11 cellular contexts compared by ENCODE assay signal in the genomic region with DNA sequence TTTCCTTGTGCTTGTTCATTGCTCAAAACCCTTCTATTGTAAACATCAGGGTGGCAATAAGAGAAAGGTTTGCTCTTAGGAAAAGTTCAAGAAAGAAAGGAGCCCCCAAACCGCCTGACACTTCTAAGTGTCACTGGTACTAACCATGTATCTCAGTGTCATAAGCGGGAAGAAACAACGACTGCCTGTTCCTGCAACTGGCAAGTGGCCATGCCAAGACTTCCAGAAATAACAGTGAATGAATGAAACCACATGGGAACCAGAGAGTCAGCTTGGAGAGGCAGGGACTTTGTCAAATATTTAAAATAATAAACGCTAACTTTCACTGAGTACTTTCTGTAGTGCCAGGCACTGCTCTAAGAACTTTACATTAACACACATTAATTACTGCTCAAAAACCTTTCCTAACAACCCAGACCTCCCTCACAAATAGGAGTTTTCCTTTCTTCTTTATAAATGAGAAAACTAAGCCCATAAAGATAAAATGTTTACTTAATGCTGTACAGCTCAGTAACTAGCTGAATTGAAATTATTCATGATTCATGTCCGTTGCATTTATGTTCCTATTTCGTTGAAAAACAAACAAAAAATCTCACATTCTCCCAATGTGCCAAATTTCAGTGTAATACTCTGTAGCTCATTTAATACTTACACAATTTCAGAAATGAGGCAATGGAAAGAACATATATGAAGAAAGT. TPM values are rescaled to one million over a fixed set of nuclear protein-coding genes. Genes with fewer than 3 reads are reported as not detected.
DNase-seq lines count a peak whose midpoint lies in the region; ATAC-seq and TF ChIP-seq lines count a peak whose summit lies in the region.
"Had no signal": no experiment of that assay in that cellular context is flagged by ENCODE, and none has a peak within 500 bp of the region (broad histone marks: within the 10 kb centered on the region; RNA-seq: fewer than 3 reads in every experiment).

No MANE protein-coding gene starts in this region.

- no peaks in the 10 kb centered on the region for H3K27me3 ChIP-seq in heart left ventricle
- H3K27me3 ChIP-seq: BE2C had no signal

- in situ Hi-C loops in GM13976 (cut with MboI; ENCODE audit: low sequenced_read_pairs, unreplicated experiment), result no loop called here

- ATAC-seq in heart left ventricle (no peak), Right ventricle myocardium inferior (no peak), memory B cell (ENCODE audit: low read depth) (no peak)

- no peaks in the 10 kb centered on the region for H3K9me3 Mint-ChIP-seq in memory B cell

- TF ChIP-seq POLR2A in heart left ventricle (IDR thresholded peaks at IDR 0.05), result no peak

- peak overlapping the region in 7 of 12 donors; percentile 46 to 72 (median 59) for H3K27ac ChIP-seq in heart left ventricle
- peak overlapping the region; percentile 52 to 61 for H3K27ac ChIP-seq in coronary artery

- peaks cover 3% of the 10 kb centered on the region for H3K4me1 Mint-ChIP-seq in memory B cell

- TF ChIP-seq CTCF in heart left ventricle (IDR thresholded peaks at IDR 0.05) (no peak), coronary artery (IDR thresholded peaks at IDR 0.05) (no peak), GM13976 (IDR thresholded peaks at IDR 0.05; ENCODE audit: borderline replicate concordance, control extremely low read depth, extremely low read depth, insufficient read depth, missing control alignments) (no peak)

- H3K36me3 ChIP-seq in heart left ventricle, result no peaks in the 10 kb centered on the region
- H3K36me3 ChIP-seq: BE2C had no signal

- DNase-seq in heart left ventricle (peak in 1 of 5 donors; percentile 9), Right ventricle myocardium inferior (ENCODE audit: missing footprints) (no peak), coronary artery (ENCODE audit: low spot score) (no peak), memory B cell (ENCODE audit: low spot score in 2 of 2) (no peak), NCI-H1417 (lab: John Stamatoyannopoulos, UW) (no peak), amniotic stem cell (lab: John Stamatoyannopoulos, UW) (no peak), GM13976 (ENCODE audit: low spot score) (no peak), mesenteric fat pad (ENCODE audit: low spot score) (no peak)
- DNase-seq: BE2C had no signal

- intact Hi-C loops in heart left ventricle (cut with DNase I) (loop anchor here in 1 of 10 donors (2.0 kb wide), 1 partner anchor 76 kb away; a partner anchor contains a TSS), Right ventricle myocardium inferior (cut with DNase I) (no loop called here)

- H3K9me3 ChIP-seq in heart left ventricle, result no peaks in the 10 kb centered on the region
- H3K9me3 ChIP-seq: BE2C had no signal

- H3K27ac Mint-ChIP-seq in memory B cell, result peak overlapping the region; percentile 82
- H3K27ac Mint-ChIP-seq: activated T-helper 2 cell treated with anti-CD3 and anti-CD28 coated beads, Interferon-gamma antibody, Interleukin-2, Interleukin-4, amounts not matched to agents 10 μg/mL and 5 μg/mL and 100 μg/mL, durations not matched to agents 14 hours and 24 hours and 36 hours had no signal

- no peaks in the 10 kb centered on the region for H3K27me3 Mint-ChIP-seq in memory B cell

- H3K36me3 Mint-ChIP-seq in memory B cell, result no peaks in the 10 kb centered on the region

- H3K4me3 ChIP-seq in heart left ventricle, result peak overlapping the region in 4 of 12 donors; percentile 55 to 70 (median 61)
- peak overlapping the region; percentile 77 for H3K4me3 ChIP-seq in coronary artery

- peak overlapping the region; percentile 88 for H3K4me3 Mint-ChIP-seq in memory B cell

- H3K4me1 ChIP-seq in heart left ventricle, result peaks cover 0 to 11% (median 2%) of the 10 kb centered on the region in 12 donors
- H3K4me1 ChIP-seq: BE2C had no signal

- 39 to 54% (median 53%) methylated on average over 6 of the region's 6 CpGs for WGBS in heart left ventricle, 4 donors

RNA-seq across cellular contexts. Expression of a gene that starts 1.0 kb away (rescaled TPM):
- total RNA-seq in heart left ventricle (not detected), Right ventricle myocardium inferior (not detected), mesenteric fat pad (not detected)
- polyA plus RNA-seq in heart left ventricle, result not detected
- total RNA-seq: activated T-helper 2 cell treated with anti-CD3 and anti-CD28 coated beads, Interferon-gamma antibody, Interleukin-2, Interleukin-4, amounts not matched to agents 10 μg/mL and 5 μg/mL and 100 μg/mL, durations not matched to agents 14 hours and 24 hours and 36 hours had no signal
- polyA plus RNA-seq: esophagus had no signal
